1 cellular context compared by ENCODE assay signal in the genomic region with DNA sequence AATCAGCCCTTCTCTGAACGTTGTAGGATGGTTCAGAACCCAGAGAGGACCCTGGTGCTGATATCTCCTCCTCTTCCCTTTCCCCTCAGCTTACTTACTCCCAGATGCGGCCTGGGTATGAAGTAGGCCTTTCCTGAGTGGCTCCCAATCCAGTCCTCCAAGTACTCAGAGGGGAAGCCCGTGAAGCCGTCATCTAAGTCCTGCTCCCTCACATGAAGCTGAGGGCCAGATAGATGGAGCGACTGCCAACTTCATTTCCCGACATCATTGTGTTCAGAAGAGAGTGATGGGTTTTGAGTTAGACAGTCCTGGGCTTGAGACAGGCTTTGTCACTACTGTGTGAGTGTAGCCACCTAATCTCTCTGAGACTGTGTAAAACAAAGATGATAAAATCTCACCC.
TF ChIP-seq lines count a peak whose summit lies in the region.

No MANE protein-coding gene starts in this region.

TF ChIP-seq in SK-N-SH, 30 proteins besides CTCF, POLR2A, EP300 and RAD21 (continued from another document):
- TF ChIP-seq MXI1 (IDR thresholded peaks at IDR 0.05; ENCODE audit: low read depth, low read length): no peak
- no peak for TF ChIP-seq NFIC (IDR thresholded peaks at IDR 0.05; ENCODE audit: borderline replicate concordance)
- TF ChIP-seq, protein P1, sequence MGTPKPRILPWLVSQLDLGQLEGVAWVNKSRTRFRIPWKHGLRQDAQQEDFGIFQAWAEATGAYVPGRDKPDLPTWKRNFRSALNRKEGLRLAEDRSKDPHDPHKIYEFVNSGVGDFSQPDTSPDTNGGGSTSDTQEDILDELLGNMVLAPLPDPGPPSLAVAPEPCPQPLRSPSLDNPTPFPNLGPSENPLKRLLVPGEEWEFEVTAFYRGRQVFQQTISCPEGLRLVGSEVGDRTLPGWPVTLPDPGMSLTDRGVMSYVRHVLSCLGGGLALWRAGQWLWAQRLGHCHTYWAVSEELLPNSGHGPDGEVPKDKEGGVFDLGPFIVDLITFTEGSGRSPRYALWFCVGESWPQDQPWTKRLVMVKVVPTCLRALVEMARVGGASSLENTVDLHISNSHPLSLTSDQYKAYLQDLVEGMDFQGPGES (IDR thresholded peaks at IDR 0.05; ENCODE audit: low read depth, low read length): no peak
- TF ChIP-seq, protein P2, sequence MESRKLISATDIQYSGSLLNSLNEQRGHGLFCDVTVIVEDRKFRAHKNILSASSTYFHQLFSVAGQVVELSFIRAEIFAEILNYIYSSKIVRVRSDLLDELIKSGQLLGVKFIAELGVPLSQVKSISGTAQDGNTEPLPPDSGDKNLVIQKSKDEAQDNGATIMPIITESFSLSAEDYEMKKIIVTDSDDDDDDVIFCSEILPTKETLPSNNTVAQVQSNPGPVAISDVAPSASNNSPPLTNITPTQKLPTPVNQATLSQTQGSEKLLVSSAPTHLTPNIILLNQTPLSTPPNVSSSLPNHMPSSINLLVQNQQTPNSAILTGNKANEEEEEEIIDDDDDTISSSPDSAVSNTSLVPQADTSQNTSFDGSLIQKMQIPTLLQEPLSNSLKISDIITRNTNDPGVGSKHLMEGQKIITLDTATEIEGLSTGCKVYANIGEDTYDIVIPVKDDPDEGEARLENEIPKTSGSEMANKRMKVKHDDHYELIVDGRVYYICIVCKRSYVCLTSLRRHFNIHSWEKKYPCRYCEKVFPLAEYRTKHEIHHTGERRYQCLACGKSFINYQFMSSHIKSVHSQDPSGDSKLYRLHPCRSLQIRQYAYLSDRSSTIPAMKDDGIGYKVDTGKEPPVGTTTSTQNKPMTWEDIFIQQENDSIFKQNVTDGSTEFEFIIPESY (IDR thresholded peaks at IDR 0.05; ENCODE audit: borderline replicate concordance, low read depth): no peak
- TF ChIP-seq SMC3 (IDR thresholded peaks at IDR 0.05; ENCODE audit: low read depth, low read length): no peak
